ENCODE assay signal across 8 cellular contexts in the genomic region with DNA sequence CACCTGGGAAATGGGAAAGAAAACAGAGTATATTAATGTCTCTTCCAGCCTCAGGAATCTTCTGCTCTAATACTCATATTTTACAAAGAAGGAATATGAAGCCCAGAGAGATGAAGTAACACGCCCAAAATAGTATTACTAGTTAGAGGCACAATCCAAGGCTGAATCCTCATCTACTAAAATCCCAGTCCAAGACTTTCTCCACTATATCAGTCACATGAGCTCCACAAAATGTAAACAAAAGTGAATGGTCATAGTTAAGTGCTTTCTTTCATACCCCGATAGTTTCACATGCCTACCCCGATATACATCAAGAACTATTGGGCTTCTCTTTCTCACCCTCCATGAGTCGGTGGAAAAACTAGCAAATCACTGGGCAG. TPM values are rescaled to one million over a fixed set of nuclear protein-coding genes. Genes with fewer than 3 reads are reported as not detected.
DNase-seq lines count a peak whose midpoint lies in the region; ATAC-seq lines count a peak whose summit lies in the region.

No MANE protein-coding gene starts in this region.

- no peaks in the 10 kb centered on the region for H3K27me3 Mint-ChIP-seq in activated naive CD4-positive, alpha-beta T cell treated with anti-CD3 and anti-CD28 coated beads for 36 hours (ENCODE audit: low read depth)
- peaks cover 2% of the 10 kb centered on the region for H3K27me3 Mint-ChIP-seq in activated naive CD8-positive, alpha-beta T cell treated with anti-CD3 and anti-CD28 coated beads, Interleukin-2, amount 50 U/mL, for 24 hours
- peaks cover 7 to 18% (median 16%) of the 10 kb centered on the region in 3 donors for H3K27me3 Mint-ChIP-seq in immature natural killer cell (ENCODE audit: low read depth in 3 of 3)

- peaks cover 17% of the 10 kb centered on the region for H3K4me1 Mint-ChIP-seq in activated naive CD4-positive, alpha-beta T cell treated with anti-CD3 and anti-CD28 coated beads for 36 hours (ENCODE audit: low read depth)
- H3K4me1 Mint-ChIP-seq in activated naive CD8-positive, alpha-beta T cell treated with anti-CD3 and anti-CD28 coated beads, Interleukin-2, amount 50 U/mL, for 24 hours = peaks cover 25% of the 10 kb centered on the region
- peaks cover 17 to 25% of the 10 kb centered on the region in 2 donors for H3K4me1 Mint-ChIP-seq in immature natural killer cell

- CTCF ChIA-PET in activated naive CD4-positive, alpha-beta T cell treated with anti-CD3 and anti-CD28 coated beads for 36 hours (lab: Charles Lee) = interaction anchor here (1.2 kb wide), 1 partner anchor 139 kb away, joined by 3 read pairs; no protein-coding TSS in a partner anchor

- H3K36me3 Mint-ChIP-seq in activated naive CD4-positive, alpha-beta T cell treated with anti-CD3 and anti-CD28 coated beads for 36 hours (ENCODE audit: low read depth) = peaks cover 14% of the 10 kb centered on the region
- peaks cover 19% of the 10 kb centered on the region for H3K36me3 Mint-ChIP-seq in activated naive CD8-positive, alpha-beta T cell treated with anti-CD3 and anti-CD28 coated beads, Interleukin-2, amount 50 U/mL, for 24 hours (ENCODE audit: low read depth)
- H3K36me3 Mint-ChIP-seq in immature natural killer cell = peaks cover 5 to 8% (median 5%) of the 10 kb centered on the region in 3 donors

- ATAC-seq in activated naive CD8-positive, alpha-beta T cell treated with anti-CD3 and anti-CD28 coated beads, Interleukin-2, amount 50 U/mL, for 24 hours = no peak
- ATAC-seq in left lobe of liver (no peak), HG03025 (IDR thresholded peaks at IDR 0.05; ENCODE audit: low FRiP score, unreplicated experiment) (no peak)

- peak overlapping the region; percentile 89 for H3K27ac Mint-ChIP-seq in activated naive CD4-positive, alpha-beta T cell treated with anti-CD3 and anti-CD28 coated beads for 36 hours
- H3K27ac Mint-ChIP-seq in activated naive CD8-positive, alpha-beta T cell treated with anti-CD3 and anti-CD28 coated beads, Interleukin-2, amount 50 U/mL, for 24 hours = peak overlapping the region; percentile 94
- H3K27ac Mint-ChIP-seq in immature natural killer cell = peak overlapping the region; percentile 93 to 97 (median 94)

- no peaks in the 10 kb centered on the region for H3K9me3 Mint-ChIP-seq in activated naive CD4-positive, alpha-beta T cell treated with anti-CD3 and anti-CD28 coated beads for 36 hours
- no peaks in the 10 kb centered on the region for H3K9me3 Mint-ChIP-seq in activated naive CD8-positive, alpha-beta T cell treated with anti-CD3 and anti-CD28 coated beads, Interleukin-2, amount 50 U/mL, for 24 hours
- no peaks in the 10 kb centered on the region for H3K9me3 Mint-ChIP-seq in immature natural killer cell

- intact Hi-C loops in activated naive CD4-positive, alpha-beta T cell treated with anti-CD3 and anti-CD28 coated beads for 36 hours (cut with micrococcal nuclease) = loop anchor here (1.0 to 10.0 kb wide), 3 partner anchors 64 to 1852 kb away; a partner anchor contains a TSS

- H3K4me3 Mint-ChIP-seq in activated naive CD4-positive, alpha-beta T cell treated with anti-CD3 and anti-CD28 coated beads for 36 hours = peak overlapping the region; percentile 95
- peak overlapping the region; percentile 96 for H3K4me3 Mint-ChIP-seq in activated naive CD8-positive, alpha-beta T cell treated with anti-CD3 and anti-CD28 coated beads, Interleukin-2, amount 50 U/mL, for 24 hours
- H3K4me3 Mint-ChIP-seq in immature natural killer cell = peak overlapping the region; percentile 86 to 97 (median 94)

- DNase-seq in activated naive CD4-positive, alpha-beta T cell treated with anti-CD3 and anti-CD28 coated beads for 36 hours = no peak
- DNase-seq in activated naive CD4-positive, alpha-beta T cell treated with anti-CD3 and anti-CD28 coated beads, Interleukin-2, amount 50 U/mL, for 16 hours = no peak
- no peak for DNase-seq in activated naive CD8-positive, alpha-beta T cell treated with anti-CD3 and anti-CD28 coated beads, Interleukin-2, amount 50 U/mL, for 24 hours
- DNase-seq in immature natural killer cell = no peak
- peak; percentile 6 for DNase-seq in stromal cell of bone marrow (ENCODE audit: low read depth)
- DNase-seq in left lobe of liver (ENCODE audit: low spot score) = no peak
- no peak for DNase-seq in activated effector memory CD4-positive, alpha-beta T cell treated with anti-CD3 and anti-CD28 coated beads, Interleukin-2, amount 50 U/mL, for 16 hours

RNA-seq across cellular contexts. Expression of a gene that starts 1.0 kb away (rescaled TPM):
- 10 to 100 TPM; 23.2 to 25.0 TPM for total RNA-seq in activated naive CD4-positive, alpha-beta T cell treated with anti-CD3 and anti-CD28 coated beads for 36 hours
- 1 to 10 TPM; 2.3 to 5.9 (median 3.2) TPM for polyA plus RNA-seq in immature natural killer cell
- 4.6 TPM for total RNA-seq in left lobe of liver
